1 cellular context compared by ENCODE assay signal in the genomic region with DNA sequence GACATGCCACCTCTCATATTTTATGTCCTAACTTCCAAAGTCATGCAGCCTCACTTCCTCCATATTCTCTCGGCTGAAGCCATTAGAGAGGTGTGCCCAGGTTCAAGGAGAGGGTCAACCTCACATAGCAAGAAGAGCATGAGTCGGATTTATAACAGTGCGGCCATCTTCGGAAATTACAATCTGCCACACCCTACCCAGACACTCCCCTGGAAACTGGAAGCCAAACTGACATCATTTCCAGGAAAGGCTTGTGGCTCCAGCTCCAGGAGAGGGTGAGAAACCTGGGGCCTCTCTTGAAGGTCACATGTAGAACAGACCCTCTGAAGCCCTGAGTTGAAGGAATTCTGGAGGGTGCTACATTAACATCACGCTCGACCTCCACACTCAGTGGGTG.
A peak's percentile ranks its signal among the peaks of the same experiment; 100 is the strongest.
TF ChIP-seq lines count a peak whose summit lies in the region.

No MANE protein-coding gene starts in this region.

TF ChIP-seq in K562, 482 proteins besides CTCF, POLR2A, EP300 and RAD21 (continued from another document):
- TF ChIP-seq, protein P1, sequence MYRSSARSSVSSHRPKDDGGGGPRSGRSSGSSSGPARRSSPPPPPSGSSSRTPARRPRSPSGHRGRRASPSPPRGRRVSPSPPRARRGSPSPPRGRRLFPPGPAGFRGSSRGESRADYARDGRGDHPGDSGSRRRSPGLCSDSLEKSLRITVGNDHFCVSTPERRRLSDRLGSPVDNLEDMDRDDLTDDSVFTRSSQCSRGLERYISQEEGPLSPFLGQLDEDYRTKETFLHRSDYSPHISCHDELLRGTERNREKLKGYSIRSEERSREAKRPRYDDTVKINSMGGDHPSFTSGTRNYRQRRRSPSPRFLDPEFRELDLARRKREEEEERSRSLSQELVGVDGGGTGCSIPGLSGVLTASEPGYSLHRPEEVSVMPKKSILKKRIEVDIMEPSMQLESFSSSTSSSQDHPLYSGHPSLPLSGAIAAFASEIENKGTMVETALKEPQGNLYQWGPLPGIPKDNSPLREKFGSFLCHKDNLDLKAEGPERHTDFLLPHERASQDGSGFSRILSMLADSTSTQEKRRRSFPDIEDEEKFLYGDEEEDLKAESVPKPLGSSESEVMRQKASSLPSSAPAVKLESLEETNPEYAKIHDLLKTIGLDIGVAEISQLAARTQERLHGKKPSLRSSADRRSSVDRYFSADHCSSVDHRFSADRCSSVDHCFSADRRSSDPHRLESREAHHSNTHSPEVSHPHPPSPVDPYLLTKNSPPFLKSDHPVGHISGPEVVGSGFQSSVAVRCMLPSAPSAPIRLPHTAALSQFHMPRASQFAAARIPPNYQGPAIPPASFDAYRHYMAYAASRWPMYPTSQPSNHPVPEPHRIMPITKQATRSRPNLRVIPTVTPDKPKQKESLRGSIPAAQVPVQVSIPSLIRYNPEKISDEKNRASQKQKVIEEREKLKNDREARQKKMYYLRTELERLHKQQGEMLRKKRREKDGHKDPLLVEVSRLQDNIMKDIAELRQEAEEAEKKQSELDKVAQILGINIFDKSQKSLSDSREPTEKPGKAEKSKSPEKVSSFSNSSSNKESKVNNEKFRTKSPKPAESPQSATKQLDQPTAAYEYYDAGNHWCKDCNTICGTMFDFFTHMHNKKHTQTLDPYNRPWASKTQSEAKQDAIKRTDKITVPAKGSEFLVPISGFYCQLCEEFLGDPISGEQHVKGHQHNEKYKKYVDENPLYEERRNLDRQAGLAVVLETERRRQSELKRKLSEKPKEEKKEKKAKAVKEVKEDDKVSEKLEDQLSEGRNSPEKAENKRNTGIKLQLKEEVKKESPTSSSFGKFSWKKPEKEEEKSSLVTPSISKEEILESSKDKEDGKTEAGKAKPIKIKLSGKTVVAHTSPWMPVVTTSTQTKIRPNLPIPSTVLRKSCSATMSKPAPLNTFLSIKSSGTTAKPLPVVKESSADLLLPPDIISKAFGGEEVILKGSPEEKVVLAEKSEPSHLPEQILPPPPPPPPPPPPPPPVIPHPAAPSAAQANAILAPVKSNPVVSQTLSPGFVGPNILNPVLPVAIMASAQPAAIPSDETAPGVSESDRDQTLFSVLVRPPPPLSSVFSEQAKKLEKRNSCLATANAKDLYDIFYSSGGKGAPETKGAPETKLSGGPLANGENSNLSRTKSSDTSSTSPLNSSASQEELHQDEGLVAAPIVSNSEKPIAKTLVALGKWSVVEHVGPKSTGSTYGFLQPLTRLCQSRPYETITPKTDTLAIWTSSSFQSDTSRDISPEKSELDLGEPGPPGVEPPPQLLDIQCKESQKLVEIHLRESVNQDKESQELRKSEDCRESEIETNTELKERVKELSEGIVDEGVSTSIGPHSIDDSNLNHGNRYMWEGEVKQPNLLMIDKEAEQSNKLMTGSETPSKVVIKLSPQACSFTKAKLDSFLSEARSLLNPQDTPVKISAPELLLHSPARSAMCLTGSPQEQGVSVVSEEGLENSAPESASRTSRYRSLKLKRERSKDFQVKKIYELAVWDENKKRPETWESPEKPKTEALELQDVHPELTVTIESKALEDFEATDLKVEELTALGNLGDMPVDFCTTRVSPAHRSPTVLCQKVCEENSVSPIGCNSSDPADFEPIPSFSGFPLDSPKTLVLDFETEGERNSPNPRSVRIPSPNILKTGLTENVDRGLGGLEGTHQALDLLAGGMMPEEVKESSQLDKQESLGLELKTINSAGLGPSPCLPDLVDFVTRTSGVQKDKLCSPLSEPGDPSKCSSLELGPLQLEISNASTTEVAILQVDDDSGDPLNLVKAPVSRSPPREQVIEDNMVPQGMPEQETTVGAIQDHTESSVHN (IDR thresholded peaks at IDR 0.05; ENCODE audit: borderline replicate concordance in 1 of 2, low read depth in 1 of 2) = no peak
- TF ChIP-seq, protein P2, sequence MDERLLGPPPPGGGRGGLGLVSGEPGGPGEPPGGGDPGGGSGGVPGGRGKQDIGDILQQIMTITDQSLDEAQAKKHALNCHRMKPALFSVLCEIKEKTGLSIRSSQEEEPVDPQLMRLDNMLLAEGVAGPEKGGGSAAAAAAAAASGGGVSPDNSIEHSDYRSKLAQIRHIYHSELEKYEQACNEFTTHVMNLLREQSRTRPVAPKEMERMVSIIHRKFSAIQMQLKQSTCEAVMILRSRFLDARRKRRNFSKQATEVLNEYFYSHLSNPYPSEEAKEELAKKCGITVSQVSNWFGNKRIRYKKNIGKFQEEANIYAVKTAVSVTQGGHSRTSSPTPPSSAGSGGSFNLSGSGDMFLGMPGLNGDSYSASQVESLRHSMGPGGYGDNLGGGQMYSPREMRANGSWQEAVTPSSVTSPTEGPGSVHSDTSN (CRISPR knock-in tag; IDR thresholded peaks at IDR 0.05; ENCODE audit: low read depth) = no peak
- TF ChIP-seq, protein P2 (tag; conservative IDR thresholded peaks at IDR 0.05; ENCODE audit: low read depth) = no peak
- TF ChIP-seq, protein P3, sequence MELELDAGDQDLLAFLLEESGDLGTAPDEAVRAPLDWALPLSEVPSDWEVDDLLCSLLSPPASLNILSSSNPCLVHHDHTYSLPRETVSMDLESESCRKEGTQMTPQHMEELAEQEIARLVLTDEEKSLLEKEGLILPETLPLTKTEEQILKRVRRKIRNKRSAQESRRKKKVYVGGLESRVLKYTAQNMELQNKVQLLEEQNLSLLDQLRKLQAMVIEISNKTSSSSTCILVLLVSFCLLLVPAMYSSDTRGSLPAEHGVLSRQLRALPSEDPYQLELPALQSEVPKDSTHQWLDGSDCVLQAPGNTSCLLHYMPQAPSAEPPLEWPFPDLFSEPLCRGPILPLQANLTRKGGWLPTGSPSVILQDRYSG (tag; conservative IDR thresholded peaks at IDR 0.05; ENCODE audit: low read depth) = peak; percentile 58; the same call in 1 of the 2 replicates
- TF ChIP-seq NR2C2 (CRISPR knock-in tag; IDR thresholded peaks at IDR 0.05) (no peak), NR2C2 (tag; IDR thresholded peaks at IDR 0.05) (peak; percentile 37; the same call in 1 of the 2 replicates), NRF1 (conservative IDR thresholded peaks at IDR 0.05 in 1 of 2, IDR thresholded peaks at IDR 0.05 in 1 of 2) (no peak), EHMT2 (IDR thresholded peaks at IDR 0.05) (0 out of 2 replicates have a peak, but pooled peaks have one; percentile 6), PML (IDR thresholded peaks at IDR 0.05; ENCODE audit: low read length) (no peak), ZNF175 (CRISPR knock-in tag; IDR thresholded peaks at IDR 0.05; ENCODE audit: low read depth) (peak; percentile 70; the same call in 1 of the 2 replicates), YBX1 (IDR thresholded peaks at IDR 0.05) (no peak), KLF6 (CRISPR knock-in tag; IDR thresholded peaks at IDR 0.05; ENCODE audit: borderline replicate concordance) (peak; percentile 3; the same call in 1 of the 2 replicates), PRMT5 (CRISPR knock-in tag; IDR thresholded peaks at IDR 0.05) (no peak), PHB (CRISPR knock-in tag; IDR thresholded peaks at IDR 0.05) (peak; percentile 36; the same call in 1 of the 2 replicates)
- TF ChIP-seq, protein P4, sequence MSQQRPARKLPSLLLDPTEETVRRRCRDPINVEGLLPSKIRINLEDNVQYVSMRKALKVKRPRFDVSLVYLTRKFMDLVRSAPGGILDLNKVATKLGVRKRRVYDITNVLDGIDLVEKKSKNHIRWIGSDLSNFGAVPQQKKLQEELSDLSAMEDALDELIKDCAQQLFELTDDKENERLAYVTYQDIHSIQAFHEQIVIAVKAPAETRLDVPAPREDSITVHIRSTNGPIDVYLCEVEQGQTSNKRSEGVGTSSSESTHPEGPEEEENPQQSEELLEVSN (IDR thresholded peaks at IDR 0.05; ENCODE audit: borderline replicate concordance in 1 of 2, extremely low read depth in 1 of 2, insufficient read depth in 1 of 2, insufficient read length in 1 of 2, low read depth in 1 of 2, low read length in 1 of 2, poor library complexity in 1 of 2, severe bottlenecking in 1 of 2) = peak in 1 of 2 experiments; percentile 39
- TF ChIP-seq, protein P5, sequence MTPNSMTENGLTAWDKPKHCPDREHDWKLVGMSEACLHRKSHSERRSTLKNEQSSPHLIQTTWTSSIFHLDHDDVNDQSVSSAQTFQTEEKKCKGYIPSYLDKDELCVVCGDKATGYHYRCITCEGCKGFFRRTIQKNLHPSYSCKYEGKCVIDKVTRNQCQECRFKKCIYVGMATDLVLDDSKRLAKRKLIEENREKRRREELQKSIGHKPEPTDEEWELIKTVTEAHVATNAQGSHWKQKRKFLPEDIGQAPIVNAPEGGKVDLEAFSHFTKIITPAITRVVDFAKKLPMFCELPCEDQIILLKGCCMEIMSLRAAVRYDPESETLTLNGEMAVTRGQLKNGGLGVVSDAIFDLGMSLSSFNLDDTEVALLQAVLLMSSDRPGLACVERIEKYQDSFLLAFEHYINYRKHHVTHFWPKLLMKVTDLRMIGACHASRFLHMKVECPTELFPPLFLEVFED (CRISPR knock-in tag; conservative IDR thresholded peaks at IDR 0.05) = 0 out of 2 replicates have a peak, but pooled peaks have one; percentile 11
